24 cellular contexts compared by ENCODE assay signal in genomic region chr17:66889480-66890230, GRCh38. TPM values are rescaled to one million over a fixed set of nuclear protein-coding genes. Genes with fewer than 3 reads are reported as not detected.
A peak's percentile ranks its signal among the peaks of the same experiment; 100 is the strongest.
DNase-seq lines count a peak whose midpoint lies in the region; ATAC-seq and TF ChIP-seq lines count a peak whose summit lies in the region.
"Had no signal": no experiment of that assay in that cellular context is flagged by ENCODE, and none has a peak within 500 bp of the region (broad histone marks: within the 10 kb centered on the region; RNA-seq: fewer than 3 reads in every experiment).

No MANE protein-coding gene starts in this region.

- H3K27ac Mint-ChIP-seq in activated CD4-positive, alpha-beta T cell treated with anti-CD3 and anti-CD28 coated beads, Interleukin-2, amount 10 ng/mL, durations not matched to agents 24 days and 14 days = no peak overlapping the region
- H3K27ac Mint-ChIP-seq: CD8-positive, alpha-beta T cell; T-helper 17 cell had no signal

- H3K4me3 Mint-ChIP-seq in activated CD4-positive, alpha-beta T cell treated with anti-CD3 and anti-CD28 coated beads, Interleukin-2, amount 10 ng/mL, durations not matched to agents 24 days and 14 days = no peak overlapping the region
- H3K4me3 Mint-ChIP-seq: CD8-positive, alpha-beta T cell; T-helper 17 cell had no signal

- H3K9me3 Mint-ChIP-seq in activated CD4-positive, alpha-beta T cell treated with anti-CD3 and anti-CD28 coated beads, Interleukin-2, amount 10 ng/mL, durations not matched to agents 24 days and 14 days = no peaks in the 10 kb centered on the region
- H3K9me3 Mint-ChIP-seq: CD8-positive, alpha-beta T cell had no signal

- H3K4me3 ChIP-seq in epithelial cell of esophagus (ENCODE audit: low read length) = no peak overlapping the region
- H3K4me3 ChIP-seq: BLaER1, Peyer's patch had no signal

- no peak for ATAC-seq in GM21825 (IDR thresholded peaks at IDR 0.05; ENCODE audit: unreplicated experiment)
- ATAC-seq: CD8-positive, alpha-beta T cell; Right ventricle myocardium inferior; T-helper 17 cell had no signal

- intact Hi-C loops in activated CD4-positive, alpha-beta T cell treated with anti-CD3 and anti-CD28 coated beads, Interleukin-2, amount 10 ng/mL, durations not matched to agents 24 days and 14 days (cut with micrococcal nuclease) = no loop called here

- no peaks in the 10 kb centered on the region for H3K4me1 Mint-ChIP-seq in activated CD4-positive, alpha-beta T cell treated with anti-CD3 and anti-CD28 coated beads, Interleukin-2, amount 10 ng/mL, durations not matched to agents 24 days and 14 days
- H3K4me1 Mint-ChIP-seq: T-helper 17 cell had no signal

- H3K36me3 Mint-ChIP-seq in activated CD4-positive, alpha-beta T cell treated with anti-CD3 and anti-CD28 coated beads, Interleukin-2, amount 10 ng/mL, durations not matched to agents 24 days and 14 days (ENCODE audit: low read depth) = no peaks in the 10 kb centered on the region
- H3K36me3 Mint-ChIP-seq: CD8-positive, alpha-beta T cell had no signal

- DNase-seq in COR-L47 (lab: John Stamatoyannopoulos, UW) = peak; percentile 52
- DNase-seq in NCI-H1105 (lab: John Stamatoyannopoulos, UW) = peak; percentile 91
- peak; percentile 85 for DNase-seq in NCI-H345 (lab: John Stamatoyannopoulos, UW)
- peak; percentile 58 for DNase-seq in epithelial cell of esophagus (ENCODE audit: low read depth)
- DNase-seq in HK-2 (ENCODE audit: unreplicated experiment) = no peak
- DNase-seq in activated CD4-positive, alpha-beta T cell treated with anti-CD3 and anti-CD28 coated beads, Interleukin-2, amount 10 ng/mL, durations not matched to agents 24 days and 14 days = no peak
- no peak for DNase-seq in amygdala (lab: John Stamatoyannopoulos, UW)
- DNase-seq: CD8-positive, alpha-beta T cell; GF-D8; KG1; MV-4-11; NCI-H1417 treated with DMSO at 0.1 percent for 48 hours; NCI-H187 treated with DMSO at 0.1 percent for 48 hours; NCI-H446; NCI-H526 treated with DMSO at 0.1 percent for 48 hours; NK-92 treated with Interleukin-12 subunit alpha and Interleukin-12 subunit beta, amount 100 ng/mL, for 24 hours; Peyer's patch; T-helper 17 cell had no signal

- TF ChIP-seq CTCF in epithelial cell of esophagus (IDR thresholded peaks at IDR 0.05; ENCODE audit: insufficient read depth, low read depth, low read length, missing control alignments) = no peak

- peaks cover 4% of the 10 kb centered on the region for H3K27me3 Mint-ChIP-seq in activated CD4-positive, alpha-beta T cell treated with anti-CD3 and anti-CD28 coated beads, Interleukin-2, amount 10 ng/mL, durations not matched to agents 24 days and 14 days

RNA-seq across cellular contexts. Expression of gene CACNG5, which starts 54.7 kb away (rescaled TPM):
- not detected in 2 replicates for total RNA-seq in activated CD4-positive, alpha-beta T cell treated with anti-CD3 and anti-CD28 coated beads, Interleukin-2, amount 10 ng/mL, durations not matched to agents 24 days and 14 days
- total RNA-seq: CD8-positive, alpha-beta T cell; H4; HT-29; Peyer's patch; Right ventricle myocardium inferior; SK-MEL-5; T-helper 17 cell had no signal

Comparison
In these comparisons a context has a peak if more than half of its experiments do, and no peak if none do; other contexts are left out.
1. DNase-seq: peak in COR-L47 (single experiment), NCI-H1105 (single experiment), NCI-H345 (single experiment) and epithelial cell of esophagus (single experiment); none in HK-2 (single experiment), activated CD4-positive, alpha-beta T cell treated with anti-CD3 and anti-CD28 coated beads, Interleukin-2, amount 10 ng/mL, durations not matched to agents 24 days and 14 days (single experiment) and amygdala (0 of 56).